Comparison of ENCODE assay signal across 14 cellular contexts in genomic region chr10:125120046-125120710, GRCh38. TPM values are rescaled to one million over a fixed set of nuclear protein-coding genes. Genes with fewer than 3 reads are reported as not detected.
DNase-seq lines count a peak whose midpoint lies in the region; ATAC-seq, FAIRE-seq and TF ChIP-seq lines count a peak whose summit lies in the region.
"Had no signal": no experiment of that assay in that cellular context is flagged by ENCODE, and none has a peak within 500 bp of the region (broad histone marks: within the 10 kb centered on the region; RNA-seq: fewer than 3 reads in every experiment).

No MANE protein-coding gene starts in this region.

- intact Hi-C loops in body of pancreas (cut with DNase I) (no loop called here), sigmoid colon (cut with DNase I) (no loop called here)

- no peak overlapping the region for H3K4me3 ChIP-seq in body of pancreas
- H3K4me3 ChIP-seq in sigmoid colon: no peak overlapping the region
- H3K4me3 ChIP-seq: heart right ventricle had no signal

- DNase-seq in GM04503 (ENCODE audit: low read depth): peak; percentile 51
- peak in 1 of 4 donors; percentile 9 for DNase-seq in body of pancreas
- peak; percentile 57 for DNase-seq in sigmoid colon
- no peak for DNase-seq in activated CD8-positive, alpha-beta T cell treated with anti-CD3 and anti-CD28 coated beads, Interleukin-2, amount 10 ng/mL, durations not matched to agents 7 days and 5 days
- no peak for DNase-seq in GM13976 (ENCODE audit: low spot score)
- DNase-seq: COR-L47; heart right ventricle; KG1; NCI-H510A; stimulated activated naive CD8-positive, alpha-beta T cell treated with anti-CD3 and anti-CD28 coated beads, Interleukin-15, amount 100 ng/mL, for 72 hours had no signal

- H3K4me3 Mint-ChIP-seq in activated CD8-positive, alpha-beta T cell treated with anti-CD3 and anti-CD28 coated beads, Interleukin-2, amount 10 ng/mL, durations not matched to agents 7 days and 5 days: no peak overlapping the region
- H3K4me3 Mint-ChIP-seq: naive thymus-derived CD8-positive, alpha-beta T cell; stimulated activated naive CD8-positive, alpha-beta T cell treated with anti-CD3 and anti-CD28 coated beads, Interleukin-15, amount 100 ng/mL, for 72 hours had no signal

- H3K9me3 Mint-ChIP-seq in activated CD8-positive, alpha-beta T cell treated with anti-CD3 and anti-CD28 coated beads, Interleukin-2, amount 10 ng/mL, durations not matched to agents 7 days and 5 days (ENCODE audit: insufficient read depth): no peaks in the 10 kb centered on the region
- H3K9me3 Mint-ChIP-seq: naive thymus-derived CD8-positive, alpha-beta T cell; stimulated activated naive CD8-positive, alpha-beta T cell treated with anti-CD3 and anti-CD28 coated beads, Interleukin-15, amount 100 ng/mL, for 72 hours had no signal

- no peak for TF ChIP-seq CTCF in body of pancreas (IDR thresholded peaks at IDR 0.05)
- no peak for TF ChIP-seq CTCF in sigmoid colon (IDR thresholded peaks at IDR 0.05)
- no peak for TF ChIP-seq CTCF in GM13976 (IDR thresholded peaks at IDR 0.05; ENCODE audit: borderline replicate concordance, control extremely low read depth, extremely low read depth, insufficient read depth, missing control alignments)

- H3K36me3 Mint-ChIP-seq in activated CD8-positive, alpha-beta T cell treated with anti-CD3 and anti-CD28 coated beads, Interleukin-2, amount 10 ng/mL, durations not matched to agents 7 days and 5 days (ENCODE audit: low read depth): no peaks in the 10 kb centered on the region
- H3K36me3 Mint-ChIP-seq: naive thymus-derived CD8-positive, alpha-beta T cell had no signal

- FAIRE-seq in islet of Langerhans (lab: Jason Lieb, UNC): peak; percentile 17

- in situ Hi-C loops in GM13976 (cut with MboI; ENCODE audit: low sequenced_read_pairs, unreplicated experiment): no loop called here

- H3K27ac ChIP-seq in body of pancreas (peak overlapping the region; percentile 75 to 96 (median 96)), sigmoid colon (peak overlapping the region in 2 of 4 donors; percentile 3 to 9)

- ATAC-seq in body of pancreas: no peak
- no peak for ATAC-seq in GM21390 (IDR thresholded peaks at IDR 0.05; ENCODE audit: unreplicated experiment)
- ATAC-seq in activated CD8-positive, alpha-beta T cell treated with anti-CD3 and anti-CD28 coated beads, Interleukin-2, amount 10 ng/mL, durations not matched to agents 7 days and 5 days: no peak
- ATAC-seq in GM18498 (IDR thresholded peaks at IDR 0.05; ENCODE audit: unreplicated experiment): no peak
- ATAC-seq: heart right ventricle; naive thymus-derived CD8-positive, alpha-beta T cell; stimulated activated naive CD8-positive, alpha-beta T cell treated with anti-CD3 and anti-CD28 coated beads, Interleukin-15, amount 100 ng/mL, for 72 hours had no signal

- H3K36me3 ChIP-seq in body of pancreas (replicated peaks in 1 of 2; ENCODE audit: insufficient read depth in 1 of 2, low read depth in 2 of 2): no peaks in the 10 kb centered on the region
- H3K36me3 ChIP-seq in sigmoid colon: peaks cover 0 to 7% (median 0%) of the 10 kb centered on the region in 4 donors

- peaks cover 90% of the 10 kb centered on the region for H3K4me1 ChIP-seq in body of pancreas
- H3K4me1 ChIP-seq in sigmoid colon: peaks cover 0 to 83% (median 72%) of the 10 kb centered on the region in 4 donors

- TF ChIP-seq POLR2A in body of pancreas (IDR thresholded peaks at IDR 0.05): no peak
- TF ChIP-seq POLR2A in sigmoid colon (IDR thresholded peaks at IDR 0.05): no peak

- no peaks in the 10 kb centered on the region for H3K4me1 Mint-ChIP-seq in activated CD8-positive, alpha-beta T cell treated with anti-CD3 and anti-CD28 coated beads, Interleukin-2, amount 10 ng/mL, durations not matched to agents 7 days and 5 days (ENCODE audit: low read depth)
- H3K4me1 Mint-ChIP-seq: stimulated activated naive CD8-positive, alpha-beta T cell treated with anti-CD3 and anti-CD28 coated beads, Interleukin-15, amount 100 ng/mL, for 72 hours had no signal

- no peaks in the 10 kb centered on the region for H3K27me3 ChIP-seq in body of pancreas
- no peaks in the 10 kb centered on the region for H3K27me3 ChIP-seq in sigmoid colon
- H3K27me3 ChIP-seq: heart right ventricle had no signal

- POLR2A ChIA-PET in activated CD8-positive, alpha-beta T cell treated with anti-CD3 and anti-CD28 coated beads, Interleukin-2, amount 10 ng/mL, durations not matched to agents 7 days and 5 days (lab: Charles Lee): no interaction called here

- H3K9me3 ChIP-seq in body of pancreas (no peaks in the 10 kb centered on the region), sigmoid colon (no peaks in the 10 kb centered on the region)
- H3K9me3 ChIP-seq: heart right ventricle had no signal

- CTCF ChIA-PET in activated CD8-positive, alpha-beta T cell treated with anti-CD3 and anti-CD28 coated beads, Interleukin-2, amount 10 ng/mL, durations not matched to agents 7 days and 5 days (lab: Charles Lee): no interaction called here

- H3K27me3 Mint-ChIP-seq in activated CD8-positive, alpha-beta T cell treated with anti-CD3 and anti-CD28 coated beads, Interleukin-2, amount 10 ng/mL, durations not matched to agents 7 days and 5 days (ENCODE audit: low read depth): no peaks in the 10 kb centered on the region

- no peak overlapping the region for H3K27ac Mint-ChIP-seq in activated CD8-positive, alpha-beta T cell treated with anti-CD3 and anti-CD28 coated beads, Interleukin-2, amount 10 ng/mL, durations not matched to agents 7 days and 5 days
- H3K27ac Mint-ChIP-seq: naive thymus-derived CD8-positive, alpha-beta T cell; stimulated activated naive CD8-positive, alpha-beta T cell treated with anti-CD3 and anti-CD28 coated beads, Interleukin-15, amount 100 ng/mL, for 72 hours had no signal

- 80 to 81% methylated on average over 10 to 11 of the region's 11 CpGs for WGBS in body of pancreas, 2 donors
- 58 to 73% methylated on average over 11 of the region's 11 CpGs for WGBS in sigmoid colon, 2 donors

- no peak for TF ChIP-seq EP300 in sigmoid colon (IDR thresholded peaks at IDR 0.05)

RNA-seq across cellular contexts. Expression of gene CTBP2, which starts 40.2 kb away (rescaled TPM):
- total RNA-seq in body of pancreas (10 to 100 TPM; 32.0 to 49.0 TPM), sigmoid colon (10 to 100 TPM; 31.2 to 57.1 (median 47.5) TPM)
- polyA plus RNA-seq in sigmoid colon: 10 to 100 TPM; 49.9 to 62.4 (median 52.0) TPM
- under 1 TPM; 0.29 to 0.40 TPM for total RNA-seq in activated CD8-positive, alpha-beta T cell treated with anti-CD3 and anti-CD28 coated beads, Interleukin-2, amount 10 ng/mL, durations not matched to agents 7 days and 5 days

Comparison
In these comparisons a context has a peak if more than half of its experiments do, and no peak if none do; other contexts are left out.
1. DNase-seq: peak in GM04503 (single experiment) and sigmoid colon (single experiment); none in activated CD8-positive, alpha-beta T cell treated with anti-CD3 and anti-CD28 coated beads, Interleukin-2, amount 10 ng/mL, durations not matched to agents 7 days and 5 days (single experiment) and GM13976 (single experiment).
2. RNA of gene CTBP2, which starts 40.2 kb away (total RNA-seq): 31.2 to 57.1 TPM in sigmoid colon and 32.0 to 49.0 TPM in body of pancreas; 0.29 to 0.40 TPM in activated CD8-positive, alpha-beta T cell treated with anti-CD3 and anti-CD28 coated beads, Interleukin-2, amount 10 ng/mL, durations not matched to agents 7 days and 5 days; every median in the first group is over 10 times any median in the second.